ENCODE assay signal across 8 cellular contexts in genomic region chr11:65421204-65422103, GRCh38. TPM values are rescaled to one million over a fixed set of nuclear protein-coding genes. Genes with fewer than 3 reads are reported as not detected.
A peak's percentile ranks its signal among the peaks of the same experiment; 100 is the strongest.
DNase-seq lines count a peak whose midpoint lies in the region; ATAC-seq and TF ChIP-seq lines count a peak whose summit lies in the region.

No MANE protein-coding gene starts in this region.

- ATAC-seq in heart right ventricle (peak; percentile 15 to 55 (median 40)), upper lobe of left lung (ENCODE audit: low FRiP score in 2 of 2) (peak; percentile 56 to 69)

- intact Hi-C loops in adrenal gland (cut with DNase I) (loop anchor here in 1 of 2 donors (5.0 kb wide), 1 partner anchor 76 kb away; the partner anchor contains the start of gene MALAT1), heart right ventricle (cut with DNase I) (loop anchor here in 6 of 10 donors (1.0 to 5.0 kb wide), 5 partner anchors 49 to 81 kb away; partner anchors contain the start of gene MALAT1 (in 1 of the 6)), posterior vena cava (cut with DNase I) (loop anchor here in 1 of 2 donors (2.0 kb wide), 1 partner anchor 77 kb away; the partner anchor contains the start of gene MALAT1)

- no peaks in the 10 kb centered on the region for H3K27me3 ChIP-seq in adrenal gland
- H3K27me3 ChIP-seq in heart right ventricle: no peaks in the 10 kb centered on the region
- no peaks in the 10 kb centered on the region for H3K27me3 ChIP-seq in upper lobe of left lung

- H3K27ac ChIP-seq in adrenal gland (peak overlapping the region; percentile 91 to 100 (median 100)), heart right ventricle (peak overlapping the region; percentile 99 to 100 (median 100)), upper lobe of left lung (peak overlapping the region; percentile 97 to 100 (median 100))

- H3K4me1 ChIP-seq in adrenal gland (replicated peaks in 1 of 2) (peaks cover 47 to 53% of the 10 kb centered on the region in 2 donors), heart right ventricle (peaks cover 30 to 57% (median 51%) of the 10 kb centered on the region in 9 donors), upper lobe of left lung (peaks cover 33 to 52% (median 40%) of the 10 kb centered on the region in 4 donors)

- 1 to 2% (median 1%) methylated on average over 24 to 26 of the region's 26 CpGs for WGBS in adrenal gland, 4 donors
- 2 to 3% methylated on average over 26 of the region's 26 CpGs for WGBS in heart right ventricle, 2 donors
- WGBS in upper lobe of left lung, 2 donors: 1 to 2% methylated on average over 21 to 24 of the region's 26 CpGs

- DNase-seq in GM04504 (ENCODE audit: low read depth): peak; percentile 99
- DNase-seq in NCI-H1417 (lab: John Stamatoyannopoulos, UW): peak; percentile 81 to 96 (median 90)
- DNase-seq in T-helper 1 cell: peak; percentile 68 to 96 (median 82)
- DNase-seq in adrenal gland: peak; percentile 94 to 99 (median 99)
- DNase-seq in heart right ventricle: peak; percentile 87 to 93
- peak; percentile 97 for DNase-seq in posterior vena cava (ENCODE audit: low spot score)
- peak; percentile 52 to 99 for DNase-seq in upper lobe of left lung
- no peak for DNase-seq in OCI-M2 (lab: John Stamatoyannopoulos, UW; ENCODE audit: unreplicated experiment)

- TF ChIP-seq POLR2A in adrenal gland (IDR thresholded peaks at IDR 0.05): peak in 1 of 2 donors; percentile 88
- TF ChIP-seq POLR2A in upper lobe of left lung (IDR thresholded peaks at IDR 0.05): peak in 3 of 4 donors; percentile 80 to 95 (median 83)

- peaks cover 0 to 32% of the 10 kb centered on the region in 2 donors for H3K36me3 ChIP-seq in adrenal gland (replicated peaks in 1 of 2)
- H3K36me3 ChIP-seq in heart right ventricle: peaks cover 0 to 32% (median 13%) of the 10 kb centered on the region in 9 donors
- peaks cover 0 to 28% (median 3%) of the 10 kb centered on the region in 4 donors for H3K36me3 ChIP-seq in upper lobe of left lung

- no peak for TF ChIP-seq CTCF in adrenal gland (IDR thresholded peaks at IDR 0.05)
- TF ChIP-seq CTCF in heart right ventricle (IDR thresholded peaks at IDR 0.05): no peak
- peak in 1 of 6 experiments; percentile 10 for TF ChIP-seq CTCF in upper lobe of left lung (IDR thresholded peaks at IDR 0.05)

- TF ChIP-seq EP300 in upper lobe of left lung (IDR thresholded peaks at IDR 0.05): peak; percentile 99 to 100 (median 100)

- H3K9me3 ChIP-seq in adrenal gland (replicated peaks in 1 of 3) (no peaks in the 10 kb centered on the region), heart right ventricle (no peaks in the 10 kb centered on the region), upper lobe of left lung (no peaks in the 10 kb centered on the region)

- H3K4me3 ChIP-seq in adrenal gland: peak overlapping the region in 2 of 4 donors; percentile 82 to 83
- peak overlapping the region; percentile 36 to 96 (median 88) for H3K4me3 ChIP-seq in heart right ventricle
- peak overlapping the region; percentile 66 to 79 (median 68) for H3K4me3 ChIP-seq in upper lobe of left lung

RNA-seq across cellular contexts. Expression of gene NEAT1, which starts 1.1 kb away (rescaled TPM):
- total RNA-seq in adrenal gland: 1,000 to 10,000 TPM in 3 of 8 donors, 100 to 1,000 TPM in 4, 10 to 100 TPM in 1; 64.3 to 1,661 (median 335) TPM
- 1,000 to 10,000 TPM in 2 of 3 donors, 100 to 1,000 TPM in 1; 216 to 6,838 (median 2,645) TPM for polyA plus RNA-seq in adrenal gland
- 100 to 1,000 TPM; 284 to 808 (median 432) TPM for total RNA-seq in heart right ventricle
- 1,000 to 10,000 TPM in 1 of 2 donors, 100 to 1,000 TPM in 1; 103 to 1,899 TPM for polyA plus RNA-seq in heart right ventricle
- 1,000 to 10,000 TPM in 1 of 2 donors, 100 to 1,000 TPM in 1; 742 to 1,004 TPM for total RNA-seq in posterior vena cava
- 1,000 to 10,000 TPM in 3 of 6 donors, 100 to 1,000 TPM in 3; 245 to 3,084 (median 1,019) TPM for total RNA-seq in upper lobe of left lung

RNA-seq across cellular contexts. Expression of gene FRMD8, which starts 35.0 kb away (rescaled TPM):
- 10 to 100 TPM; 20.6 to 52.1 (median 39.6) TPM for total RNA-seq in adrenal gland
- 10 to 100 TPM in 2 of 3 donors, 1 to 10 TPM in 1; 5.3 to 21.3 (median 20.4) TPM for polyA plus RNA-seq in adrenal gland
- total RNA-seq in heart right ventricle: 10 to 100 TPM in 6 of 10 donors, 1 to 10 TPM in 4; 6.0 to 16.9 (median 12.2) TPM
- polyA plus RNA-seq in heart right ventricle: 10 to 100 TPM in 1 of 2 donors, 1 to 10 TPM in 1; 9.9 to 12.9 TPM
- 10 to 100 TPM; 19.0 to 20.7 TPM for total RNA-seq in posterior vena cava
- total RNA-seq in upper lobe of left lung: 10 to 100 TPM; 31.4 to 77.5 (median 45.8) TPM

RNA-seq across cellular contexts. Expression of gene SLC25A45, which starts 39.0 kb away (rescaled TPM):
- total RNA-seq in adrenal gland (10 to 100 TPM in 1 of 8 donors, 1 to 10 TPM in 7; 1.1 to 12.7 (median 6.7) TPM), heart right ventricle (10 to 100 TPM in 1 of 10 donors, 1 to 10 TPM in 9; 4.6 to 12.2 (median 8.3) TPM), posterior vena cava (1 to 10 TPM; 6.1 to 9.6 TPM), upper lobe of left lung (10 to 100 TPM in 4 of 6 donors, 1 to 10 TPM in 2; 5.5 to 40.8 (median 19.4) TPM)
- polyA plus RNA-seq in adrenal gland (10 to 100 TPM in 2 of 3 donors, 1 to 10 TPM in 1; 2.4 to 21.0 (median 14.7) TPM), heart right ventricle (10 to 100 TPM in 1 of 2 donors, 1 to 10 TPM in 1; 3.1 to 10.7 TPM)
